In genomic region chr10:72321248-72322029, GRCh38 we compare ENCODE assay signal across 8 cellular contexts. TPM values are rescaled to one million over a fixed set of nuclear protein-coding genes. Genes with fewer than 3 reads are reported as not detected.
DNase-seq lines count a peak whose midpoint lies in the region; ATAC-seq and TF ChIP-seq lines count a peak whose summit lies in the region.

No MANE protein-coding gene starts in this region.

- H3K4me1 ChIP-seq in left ventricle myocardium inferior (peaks cover 70% of the 10 kb centered on the region), body of pancreas (peaks cover 65% of the 10 kb centered on the region), mucosa of rectum (ENCODE audit: control insufficient read depth in 2 of 2, insufficient read depth in 2 of 2, low read length in 2 of 2) (peaks cover 30 to 37% of the 10 kb centered on the region in 2 donors)

- H3K9me3 ChIP-seq in left ventricle myocardium inferior (replicated peaks): no peaks in the 10 kb centered on the region
- no peaks in the 10 kb centered on the region for H3K9me3 ChIP-seq in body of pancreas
- H3K9me3 ChIP-seq in mucosa of rectum (ENCODE audit: control insufficient read depth in 2 of 2, low read length in 2 of 2): no peaks in the 10 kb centered on the region

- TF ChIP-seq CTCF in left ventricle myocardium inferior (IDR thresholded peaks at IDR 0.05; ENCODE audit: borderline replicate concordance) (no peak), body of pancreas (IDR thresholded peaks at IDR 0.05) (no peak)

- H3K27me3 ChIP-seq in left ventricle myocardium inferior (ENCODE audit: low read depth): no peaks in the 10 kb centered on the region
- H3K27me3 ChIP-seq in body of pancreas: no peaks in the 10 kb centered on the region
- no peaks in the 10 kb centered on the region for H3K27me3 ChIP-seq in mucosa of rectum (ENCODE audit: control insufficient read depth in 2 of 2, insufficient read depth in 2 of 2, low read length in 2 of 2)

- DNase-seq in left ventricle myocardium inferior: no peak
- no peak for DNase-seq in cardiac septum (ENCODE audit: low spot score)
- peak; percentile 52 to 70 (median 65) for DNase-seq in body of pancreas
- no peak for DNase-seq in OCI-M1 (lab: John Stamatoyannopoulos, UW)
- no peak for DNase-seq in occipital lobe (lab: John Stamatoyannopoulos, UW)

- H3K36me3 ChIP-seq in left ventricle myocardium inferior: no peaks in the 10 kb centered on the region
- no peaks in the 10 kb centered on the region for H3K36me3 ChIP-seq in body of pancreas (replicated peaks in 1 of 2; ENCODE audit: insufficient read depth in 1 of 2, low read depth in 2 of 2)
- no peaks in the 10 kb centered on the region for H3K36me3 ChIP-seq in mucosa of rectum (ENCODE audit: control insufficient read depth in 2 of 2, insufficient read depth in 2 of 2, low read length in 2 of 2)

- H3K9ac ChIP-seq in mucosa of rectum (ENCODE audit: low read depth in 1 of 2, low read length in 2 of 2): peak overlapping the region in 1 of 2 donors; percentile 16

- 50 to 58% methylated on average over 10 to 13 of the region's 13 CpGs for WGBS in body of pancreas, 2 donors

- intact Hi-C loops in left ventricle myocardium inferior (cut with micrococcal nuclease) (loop anchor here (10.0 kb wide), 1 partner anchor 47 kb away; the partner anchor contains the start of gene DDIT4), cardiac septum (cut with DNase I) (no loop called here), body of pancreas (cut with DNase I) (no loop called here)

- TF ChIP-seq POLR2A in body of pancreas (IDR thresholded peaks at IDR 0.05): no peak

- ATAC-seq in body of pancreas: no peak
- no peak for ATAC-seq in GM18909 (IDR thresholded peaks at IDR 0.05; ENCODE audit: poor library complexity, unreplicated experiment)
- ATAC-seq in HG02763 (IDR thresholded peaks at IDR 0.05; ENCODE audit: unreplicated experiment): no peak

- H3K4me3 ChIP-seq in left ventricle myocardium inferior (no peak overlapping the region), body of pancreas (no peak overlapping the region), mucosa of rectum (ENCODE audit: low read length in 2 of 2) (no peak overlapping the region)

- H3K27ac ChIP-seq in left ventricle myocardium inferior (replicated peaks) (peak overlapping the region; percentile 91), body of pancreas (peak overlapping the region; percentile 84 to 90 (median 88)), mucosa of rectum (ENCODE audit: low read depth in 2 of 2, low read length in 2 of 2) (peak overlapping the region; percentile 80 to 88)

RNA-seq across cellular contexts. Expression of gene DNAJB12, which starts 33.3 kb away (rescaled TPM):
- total RNA-seq in left ventricle myocardium inferior: 25.6 TPM
- 28.9 TPM for total RNA-seq in cardiac septum
- 10 to 100 TPM; 19.2 to 24.1 TPM for total RNA-seq in body of pancreas
- total RNA-seq in occipital lobe: 12.2 TPM

RNA-seq across cellular contexts. Expression of gene DDIT4, which starts 47.7 kb away (rescaled TPM):
- total RNA-seq in left ventricle myocardium inferior: 66.3 TPM
- 22.6 TPM for total RNA-seq in cardiac septum
- total RNA-seq in body of pancreas: 100 to 1,000 TPM; 238 to 269 TPM
- total RNA-seq in occipital lobe: 30.6 TPM

Comparison
In these comparisons a context has a peak if more than half of its experiments do, and no peak if none do; other contexts are left out.
1. DNase-seq: peak in body of pancreas (4 of 4); none in left ventricle myocardium inferior (single experiment), cardiac septum (single experiment), OCI-M1 (single experiment) and occipital lobe (single experiment).
2. Peak in every context shown above with its lines, with median percentiles within 50 percentile points of each other: H3K27ac ChIP-seq.